In the genomic region with DNA sequence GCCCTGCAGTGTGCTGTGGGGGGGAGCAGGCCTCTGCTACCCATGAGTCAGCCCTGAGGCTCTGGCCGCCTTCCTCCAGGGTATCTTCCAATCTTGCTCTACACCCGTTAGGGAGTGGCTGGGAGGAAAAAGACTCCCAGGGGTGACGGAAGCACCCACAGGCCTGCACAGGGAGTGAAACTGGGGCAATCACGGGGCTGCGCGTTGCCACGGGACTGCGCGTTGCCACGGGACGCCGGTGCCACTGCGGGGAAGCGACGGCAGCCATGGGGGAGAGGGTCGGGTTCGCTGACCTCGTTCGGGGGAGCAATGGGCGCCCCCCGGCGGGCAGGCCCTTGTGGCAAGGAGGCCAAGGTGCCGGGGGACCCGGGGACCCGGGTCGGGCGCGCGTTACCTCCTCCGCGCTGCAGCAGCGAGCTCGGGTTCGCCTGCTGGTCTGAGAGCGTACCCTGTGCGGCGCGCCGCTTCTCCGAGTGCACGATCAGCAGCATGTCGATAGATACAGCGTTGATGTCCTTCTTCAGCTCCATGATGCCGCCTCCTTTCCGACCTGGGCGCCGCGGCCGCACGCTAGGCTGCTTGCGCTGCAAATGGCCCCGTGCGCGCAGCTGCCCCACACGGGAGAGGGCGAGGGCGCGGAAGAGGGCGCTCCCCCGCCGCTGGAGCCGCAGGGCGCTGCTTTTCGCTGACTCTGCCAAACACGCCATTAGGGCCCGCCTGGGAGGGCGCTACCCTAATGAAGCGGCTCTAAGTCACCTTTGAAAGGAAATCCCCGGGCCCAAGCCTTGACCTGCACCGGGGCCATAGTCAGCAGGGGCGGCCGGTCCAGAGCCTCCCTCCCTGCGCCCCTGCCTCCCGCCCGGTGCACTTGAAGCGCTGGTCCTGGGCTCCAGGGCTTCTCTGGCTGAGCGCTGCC, we compare ENCODE assay signal across 8 cellular contexts. TPM values are rescaled to one million over a fixed set of nuclear protein-coding genes. Genes with fewer than 3 reads are reported as not detected.
DNase-seq lines count a peak whose midpoint lies in the region; ATAC-seq, FAIRE-seq and TF ChIP-seq lines count a peak whose summit lies in the region.

A gene with protein sequence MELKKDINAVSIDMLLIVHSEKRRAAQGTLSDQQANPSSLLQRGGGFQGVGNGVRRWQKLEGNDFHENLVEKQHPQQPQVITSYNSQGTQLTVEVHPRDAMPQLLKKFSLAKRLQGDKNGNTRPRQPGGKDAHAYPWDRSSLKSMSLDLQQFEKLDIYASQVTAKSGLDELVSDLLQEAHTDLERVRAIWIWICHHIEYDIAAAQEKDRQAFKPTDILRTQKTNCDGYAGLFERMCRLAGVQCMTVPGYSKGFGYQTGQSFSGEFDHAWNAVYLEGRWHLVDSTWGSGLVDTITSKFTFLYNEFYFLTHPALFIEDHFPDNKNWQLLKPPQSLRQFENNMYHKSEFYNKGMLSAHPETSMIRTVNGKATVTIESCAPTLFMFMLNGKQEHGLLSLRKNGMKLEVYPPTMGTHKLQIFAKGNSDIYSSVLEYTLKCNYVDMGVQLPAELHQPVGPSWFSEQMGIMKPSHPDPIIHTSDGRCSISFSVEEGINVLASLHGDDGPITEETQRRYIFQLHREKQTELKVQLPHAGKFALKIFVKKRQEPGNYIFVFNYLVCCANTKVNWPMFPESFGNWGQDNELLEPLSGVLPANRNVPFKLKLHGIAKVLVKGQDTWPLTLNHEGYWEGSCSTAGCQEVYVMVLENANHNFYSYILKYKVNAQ (minus strand): TSS at position 592 of the 916 bp plus-strand sequence. CDS start 62 bp downstream, at position 530.

- H3K9me1 ChIP-seq in endothelial cell of umbilical vein (replicated peaks; ENCODE audit: control insufficient read depth, extremely low read depth, insufficient read depth, low read length), result no peaks in the 10 kb centered on the region

- intact Hi-C loops in endothelial cell of umbilical vein (cut with micrococcal nuclease), result no loop called here

- H4K20me1 ChIP-seq in endothelial cell of umbilical vein (replicated peaks; ENCODE audit: control insufficient read depth, extremely low read depth, insufficient read depth, low read length), result no peaks in the 10 kb centered on the region

- DNase-seq in G401 (ENCODE audit: low spot score) (peak; percentile 54), NCI-H748 treated with DMSO at 0.1 percent for 48 hours (lab: John Stamatoyannopoulos, UW) (peak; percentile 14), endothelial cell of umbilical vein (ENCODE audit: low read depth, low spot score) (no peak), medulla oblongata (ENCODE audit: extremely low spot score) (peak; percentile 68), tibial nerve (ENCODE audit: low spot score in 2 of 2) (no peak), NAMALWA (ENCODE audit: low spot score) (no peak)

- in situ Hi-C loops in G401 (cut with HindIII; ENCODE audit: low sequenced_read_pairs), result no loop called here

- ATAC-seq in GM18511 (IDR thresholded peaks at IDR 0.05; ENCODE audit: unreplicated experiment), result no peak
- no peak for ATAC-seq in HG03520 (IDR thresholded peaks at IDR 0.05; ENCODE audit: unreplicated experiment)

- 20 to 21% methylated on average over 17 to 25 of the region's 77 CpGs for WGBS in tibial nerve, 2 donors

- H3K4me2 ChIP-seq in endothelial cell of umbilical vein (ENCODE audit: insufficient read depth, low read length), result no peak within 1 kb of the TSS

- H3K36me3 ChIP-seq in endothelial cell of umbilical vein (ENCODE audit: control insufficient read depth in 2 of 2, extremely low read depth in 1 of 2, insufficient read depth in 2 of 2, low read length in 2 of 2), result no peaks in the 10 kb centered on the region
- H3K36me3 ChIP-seq in tibial nerve, result no peaks in the 10 kb centered on the region

- no peak for TF ChIP-seq EP300 in tibial nerve (IDR thresholded peaks at IDR 0.05)

- H3K27ac ChIP-seq in endothelial cell of umbilical vein (ENCODE audit: insufficient read depth, low read depth, low read length) (no peak within 1 kb of the TSS), tibial nerve (no peak within 1 kb of the TSS)

- no peaks in the 10 kb centered on the region for H3K4me1 ChIP-seq in endothelial cell of umbilical vein (ENCODE audit: control insufficient read depth, extremely low read depth, insufficient read depth, low read length)
- peaks cover 0 to 16% (median 0%) of the 10 kb centered on the region in 4 donors for H3K4me1 ChIP-seq in tibial nerve

- POLR2A ChIA-PET in endothelial cell of umbilical vein (lab: Charles Lee), result no interaction called here

- no peak for TF ChIP-seq POLR2A in endothelial cell of umbilical vein (IDR thresholded peaks at IDR 0.05; ENCODE audit: low read depth, low read length)
- TF ChIP-seq POLR2A in tibial nerve (IDR thresholded peaks at IDR 0.05), result no peak

- FAIRE-seq in endothelial cell of umbilical vein (lab: Jason Lieb, UNC), result no peak

- CTCF ChIA-PET in endothelial cell of umbilical vein (lab: Charles Lee), result interaction anchor here (1.8 kb wide), 1 partner anchor 10 kb away, joined by 5 read pairs; no protein-coding TSS in a partner anchor

- H3K27me3 ChIP-seq in endothelial cell of umbilical vein (ENCODE audit: control insufficient read depth in 2 of 2, insufficient read depth in 2 of 2, low read length in 2 of 2), result peaks cover 9 to 12% of the 10 kb centered on the region in 2 experiments
- peaks cover 0 to 5% of the 10 kb centered on the region in 2 donors for H3K27me3 ChIP-seq in tibial nerve

- H2AFZ ChIP-seq in endothelial cell of umbilical vein (ENCODE audit: low read depth, low read length), result peak within 1 kb of the TSS; percentile 13

- H3K9ac ChIP-seq in endothelial cell of umbilical vein (replicated peaks; ENCODE audit: extremely low read depth, insufficient read depth, low read length), result no peak within 1 kb of the TSS

- no peak within 1 kb of the TSS for H3K4me3 ChIP-seq in endothelial cell of umbilical vein (replicated peaks in 1 of 3; ENCODE audit: insufficient read depth in 1 of 3, low read depth in 1 of 3, low read length in 3 of 3)
- H3K4me3 ChIP-seq in tibial nerve, result peak within 1 kb of the TSS; percentile 26 to 46 (median 35)

- dilution Hi-C loops in endothelial cell of umbilical vein (cut with MboI; ENCODE audit: extremely low pct_ligation_motif_present, low sequenced_read_pairs), result no loop called here

- no peaks in the 10 kb centered on the region for H3K9me3 ChIP-seq in endothelial cell of umbilical vein (replicated peaks; ENCODE audit: control insufficient read depth, insufficient read depth, low read length)
- H3K9me3 ChIP-seq in tibial nerve, result no peaks in the 10 kb centered on the region

- no TSS peak for BruUV-seq in endothelial cell of umbilical vein (replicated peaks; lab: Mats Ljungman, UMichigan)

- TF ChIP-seq CTCF in endothelial cell of umbilical vein (IDR thresholded peaks at IDR 0.05; ENCODE audit: extremely low read depth in 1 of 2, insufficient read depth in 1 of 2, low read depth in 1 of 2, low read length in 2 of 2) (no peak), tibial nerve (IDR thresholded peaks at IDR 0.05) (no peak)

- no peaks in the 10 kb centered on the region for H3K79me2 ChIP-seq in endothelial cell of umbilical vein (ENCODE audit: control insufficient read depth, insufficient read depth, low read length)

TF ChIP-seq in endothelial cell of umbilical vein, 7 proteins besides CTCF, POLR2A, EP300 and RAD21:
- TF ChIP-seq EZH2 (IDR thresholded peaks at IDR 0.05; ENCODE audit: borderline replicate concordance, low read depth, low read length, severe bottlenecking), result no peak
- TF ChIP-seq MAX (IDR thresholded peaks at IDR 0.05; ENCODE audit: insufficient read depth, insufficient read length), result no peak
- TF ChIP-seq POLR2AphosphoS5 (IDR thresholded peaks at IDR 0.05; ENCODE audit: insufficient read depth, low read depth, low read length), result no peak
- no peak for TF ChIP-seq JUN (IDR thresholded peaks at IDR 0.05; ENCODE audit: borderline replicate concordance, insufficient read depth, insufficient read length, low read depth)
- TF ChIP-seq FOS (IDR thresholded peaks at IDR 0.05; ENCODE audit: borderline replicate concordance, insufficient read depth, low read length), result no peak
- no peak for TF ChIP-seq MYC (IDR thresholded peaks at IDR 0.05; ENCODE audit: low read depth, low read length)
- TF ChIP-seq GATA2 (IDR thresholded peaks at IDR 0.05; ENCODE audit: insufficient read depth, insufficient read length, low read depth, low read length), result no peak
TF ChIP-seq in endothelial cell of umbilical vein: peak in this region for 0.

RNA-seq across cellular contexts. Expression of the gene that starts here (rescaled TPM):
- total RNA-seq in G401 (2014; rRNA removed; shearing (Covaris generic)), result not detected in 2 replicates
- total RNA-seq in endothelial cell of umbilical vein (not detected in 2 replicates), tibial nerve (1 to 10 TPM in 2 of 4 donors, under 1 TPM in 1, not detected in 1; 0.20 to 2.2 (median 1.5) TPM)
- not detected in 2 replicates for polyA plus RNA-seq in endothelial cell of umbilical vein
- not detected in 2 replicates for polyA plus RNA-seq in endothelial cell of umbilical vein (2011; cell fraction: cytosol; rRNA removed)
- polyA plus RNA-seq in endothelial cell of umbilical vein (2011; cell fraction: nucleus; rRNA removed), result not detected in 2 replicates
- not detected in 2 replicates for polyA plus RNA-seq in endothelial cell of umbilical vein (2012)
- polyA minus RNA-seq in endothelial cell of umbilical vein, result not detected in 2 replicates
- polyA minus RNA-seq in endothelial cell of umbilical vein (2011; cell fraction: cytosol; rRNA and poly(A)+ RNA removed), result not detected
- not detected in 2 replicates for polyA minus RNA-seq in endothelial cell of umbilical vein (2011; cell fraction: nucleus; rRNA and poly(A)+ RNA removed)

Comparison
In these comparisons a context has a peak if more than half of its experiments do, and no peak if none do; other contexts are left out.
1. Peak in DNase-seq in G401; RNA of the gene not detected or under 1 TPM.
2. DNase-seq: peak in NCI-H748 treated with DMSO at 0.1 percent for 48 hours (single experiment) and medulla oblongata (single experiment); none in endothelial cell of umbilical vein (single experiment), tibial nerve (0 of 2) and NAMALWA (single experiment).
3. H3K4me3 ChIP-seq: peak in tibial nerve (4 of 4); none in endothelial cell of umbilical vein (0 of 3).